Comparison of ENCODE assay signal across 1 cellular context in the genomic region with DNA sequence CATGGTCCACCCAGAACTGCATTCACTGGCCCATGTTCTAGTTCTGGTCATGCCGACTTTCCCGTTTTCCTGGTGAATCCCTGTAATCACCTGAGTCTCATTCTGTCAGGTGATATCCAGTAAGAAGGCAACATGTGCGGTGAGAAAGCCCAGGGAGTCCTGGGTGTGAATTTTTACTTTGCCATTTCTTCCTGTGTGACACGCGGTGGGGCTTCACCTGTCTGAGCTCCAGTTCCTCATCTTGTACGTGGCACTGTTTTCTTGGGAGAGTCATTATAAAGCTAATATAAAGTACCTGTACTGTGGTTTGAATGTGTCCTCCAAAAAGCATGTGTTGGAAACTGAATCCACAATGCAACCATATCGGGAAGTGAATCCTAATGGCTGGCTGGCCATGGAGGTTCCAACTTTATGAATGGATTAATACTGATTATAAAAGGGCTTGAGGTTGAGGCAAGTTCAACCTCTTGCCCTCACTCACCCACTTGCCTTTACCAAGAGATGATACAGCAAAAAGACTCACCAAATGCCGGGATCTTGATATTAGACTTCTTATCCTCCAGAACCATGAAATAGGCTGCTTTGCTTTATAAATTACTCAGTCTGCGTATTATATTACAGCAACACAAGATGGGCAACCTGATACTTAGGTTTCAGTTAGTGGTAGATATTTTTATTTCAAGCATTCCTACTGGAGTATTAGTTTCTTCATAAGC.
TF ChIP-seq lines count a peak whose summit lies in the region.

No MANE protein-coding gene starts in this region.

TF ChIP-seq in GM12878, 131 proteins besides CTCF, POLR2A, EP300 and RAD21 (continues in another document):
- TF ChIP-seq, protein P1, sequence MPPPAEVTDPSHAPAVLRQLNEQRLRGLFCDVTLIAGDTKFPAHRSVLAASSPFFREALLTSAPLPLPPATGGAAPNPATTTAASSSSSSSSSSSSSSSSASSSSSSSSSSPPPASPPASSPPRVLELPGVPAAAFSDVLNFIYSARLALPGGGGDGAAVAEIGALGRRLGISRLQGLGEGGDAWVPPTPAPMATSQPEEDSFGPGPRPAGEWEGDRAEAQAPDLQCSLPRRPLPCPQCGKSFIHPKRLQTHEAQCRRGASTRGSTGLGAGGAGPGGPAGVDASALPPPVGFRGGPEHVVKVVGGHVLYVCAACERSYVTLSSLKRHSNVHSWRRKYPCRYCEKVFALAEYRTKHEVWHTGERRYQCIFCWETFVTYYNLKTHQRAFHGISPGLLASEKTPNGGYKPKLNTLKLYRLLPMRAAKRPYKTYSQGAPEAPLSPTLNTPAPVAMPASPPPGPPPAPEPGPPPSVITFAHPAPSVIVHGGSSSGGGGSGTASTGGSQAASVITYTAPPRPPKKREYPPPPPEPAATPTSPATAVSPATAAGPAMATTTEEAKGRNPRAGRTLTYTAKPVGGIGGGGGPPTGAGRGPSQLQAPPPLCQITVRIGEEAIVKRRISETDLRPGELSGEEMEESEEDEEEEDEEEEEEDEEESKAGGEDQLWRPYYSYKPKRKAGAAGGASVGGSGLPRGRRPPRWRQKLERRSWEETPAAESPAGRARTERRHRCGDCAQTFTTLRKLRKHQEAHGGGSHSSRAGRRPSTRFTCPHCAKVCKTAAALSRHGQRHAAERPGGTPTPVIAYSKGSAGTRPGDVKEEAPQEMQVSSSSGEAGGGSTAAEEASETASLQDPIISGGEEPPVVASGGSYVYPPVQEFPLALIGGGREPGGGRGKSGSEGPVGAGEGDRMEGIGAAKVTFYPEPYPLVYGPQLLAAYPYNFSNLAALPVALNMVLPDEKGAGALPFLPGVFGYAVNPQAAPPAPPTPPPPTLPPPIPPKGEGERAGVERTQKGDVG (CRISPR knock-in tag; IDR thresholded peaks at IDR 0.05) = no peak
- TF ChIP-seq CHD4 (IDR thresholded peaks at IDR 0.05) (no peak), IKZF1 (conservative IDR thresholded peaks at IDR 0.05) (0 out of 2 replicates have a peak, but pooled peaks have one; percentile 21), ZZZ3 (IDR thresholded peaks at IDR 0.05; ENCODE audit: control insufficient read depth, insufficient read length, low read depth) (no peak), TCF3 (IDR thresholded peaks at IDR 0.05; ENCODE audit: borderline replicate concordance, insufficient read depth, low read depth, low read length) (no peak), NFXL1 (IDR thresholded peaks at IDR 0.05; ENCODE audit: borderline replicate concordance) (no peak), RB1 (IDR thresholded peaks at IDR 0.05; ENCODE audit: borderline replicate concordance) (no peak), CREB1 (IDR thresholded peaks at IDR 0.05; ENCODE audit: low read depth) (peak; percentile 28; the same call in 1 of the 2 replicates), CBX3 (IDR thresholded peaks at IDR 0.05; ENCODE audit: borderline replicate concordance, low read depth) (no peak), TCF7 (IDR thresholded peaks at IDR 0.05; ENCODE audit: borderline replicate concordance) (0 out of 2 replicates have a peak, but pooled peaks have one; percentile 18), TAF1 (IDR thresholded peaks at IDR 0.05; ENCODE audit: borderline replicate concordance, low read depth, low read length) (no peak), SUPT20H (IDR thresholded peaks at IDR 0.05; ENCODE audit: borderline replicate concordance, control insufficient read depth, low read depth, low read length) (no peak), KAT2A (conservative IDR thresholded peaks at IDR 0.05; ENCODE audit: control insufficient read depth, low read depth, low read length) (no peak), POLR2AphosphoS5 (IDR thresholded peaks at IDR 0.05; ENCODE audit: low read length) (peak; percentile 27; the same call in 1 of the 2 replicates), DPF2 (IDR thresholded peaks at IDR 0.05) (no peak), ZNF207 (IDR thresholded peaks at IDR 0.05; ENCODE audit: borderline replicate concordance) (no peak), SIX5 (IDR thresholded peaks at IDR 0.05; ENCODE audit: low read depth, low read length, severe bottlenecking) (no peak), SIN3A (IDR thresholded peaks at IDR 0.05; ENCODE audit: low read depth, low read length) (no peak), GABPA (IDR thresholded peaks at IDR 0.05; ENCODE audit: low read depth) (no peak), RFX5 (IDR thresholded peaks at IDR 0.05; ENCODE audit: low read depth, low read length) (no peak), IKZF2 (IDR thresholded peaks at IDR 0.05) (peak; percentile 47; a peak in 3 of 4 replicates), NR2C2 (IDR thresholded peaks at IDR 0.05; ENCODE audit: borderline replicate concordance, control insufficient read depth, insufficient read length, low read depth) (no peak), FOS (IDR thresholded peaks at IDR 0.05; ENCODE audit: borderline replicate concordance, extremely low read depth, insufficient read length) (no peak), SUZ12 (IDR thresholded peaks at IDR 0.05; ENCODE audit: unreplicated experiment) (no peak), STAT3 (IDR thresholded peaks at IDR 0.05; ENCODE audit: low read depth, low read length) (no peak), RAD51 (IDR thresholded peaks at IDR 0.05) (0 out of 2 replicates have a peak, but pooled peaks have one; percentile 12), MEF2A (IDR thresholded peaks at IDR 0.05; ENCODE audit: insufficient read depth, low read depth, low read length) (no peak), KDM1A (IDR thresholded peaks at IDR 0.05; ENCODE audit: borderline replicate concordance) (no peak), ASH2L (IDR thresholded peaks at IDR 0.05; ENCODE audit: borderline replicate concordance, low read depth) (no peak), ETV6 (conservative IDR thresholded peaks at IDR 0.05 in 1 of 2, IDR thresholded peaks at IDR 0.05 in 1 of 2; ENCODE audit: borderline replicate concordance in 1 of 2, low read depth in 1 of 2) (no peak), RUNX3 (IDR thresholded peaks at IDR 0.05; ENCODE audit: low read length) (no peak), CBFB (IDR thresholded peaks at IDR 0.05; ENCODE audit: low read depth) (peak; percentile 20; the same call in 1 of the 2 replicates), RELA (IDR thresholded peaks at IDR 0.05; ENCODE audit: borderline replicate concordance, partially characterized antibody) (no peak), SRF (IDR thresholded peaks at IDR 0.05; ENCODE audit: low read depth in 2 of 2, low read length in 2 of 2) (no peak), MYB (IDR thresholded peaks at IDR 0.05; ENCODE audit: borderline replicate concordance, low read depth, low read length) (no peak), TCF12 (IDR thresholded peaks at IDR 0.05; ENCODE audit: low read depth, low read length) (no peak), FOXM1 (IDR thresholded peaks at IDR 0.05; ENCODE audit: low read depth, low read length) (peak; percentile 22; the same call in 1 of the 2 replicates), CREM (IDR thresholded peaks at IDR 0.05; ENCODE audit: low read depth) (no peak), SMAD5 (IDR thresholded peaks at IDR 0.05; ENCODE audit: low read depth) (no peak), BACH1 (IDR thresholded peaks at IDR 0.05; ENCODE audit: borderline replicate concordance) (no peak)
- TF ChIP-seq, protein P2, sequence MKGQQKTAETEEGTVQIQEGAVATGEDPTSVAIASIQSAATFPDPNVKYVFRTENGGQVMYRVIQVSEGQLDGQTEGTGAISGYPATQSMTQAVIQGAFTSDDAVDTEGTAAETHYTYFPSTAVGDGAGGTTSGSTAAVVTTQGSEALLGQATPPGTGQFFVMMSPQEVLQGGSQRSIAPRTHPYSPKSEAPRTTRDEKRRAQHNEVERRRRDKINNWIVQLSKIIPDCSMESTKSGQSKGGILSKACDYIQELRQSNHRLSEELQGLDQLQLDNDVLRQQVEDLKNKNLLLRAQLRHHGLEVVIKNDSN (IDR thresholded peaks at IDR 0.05; ENCODE audit: borderline replicate concordance, extremely low read length, insufficient read depth, low read depth, low read length) = no peak
- TF ChIP-seq, protein P3, sequence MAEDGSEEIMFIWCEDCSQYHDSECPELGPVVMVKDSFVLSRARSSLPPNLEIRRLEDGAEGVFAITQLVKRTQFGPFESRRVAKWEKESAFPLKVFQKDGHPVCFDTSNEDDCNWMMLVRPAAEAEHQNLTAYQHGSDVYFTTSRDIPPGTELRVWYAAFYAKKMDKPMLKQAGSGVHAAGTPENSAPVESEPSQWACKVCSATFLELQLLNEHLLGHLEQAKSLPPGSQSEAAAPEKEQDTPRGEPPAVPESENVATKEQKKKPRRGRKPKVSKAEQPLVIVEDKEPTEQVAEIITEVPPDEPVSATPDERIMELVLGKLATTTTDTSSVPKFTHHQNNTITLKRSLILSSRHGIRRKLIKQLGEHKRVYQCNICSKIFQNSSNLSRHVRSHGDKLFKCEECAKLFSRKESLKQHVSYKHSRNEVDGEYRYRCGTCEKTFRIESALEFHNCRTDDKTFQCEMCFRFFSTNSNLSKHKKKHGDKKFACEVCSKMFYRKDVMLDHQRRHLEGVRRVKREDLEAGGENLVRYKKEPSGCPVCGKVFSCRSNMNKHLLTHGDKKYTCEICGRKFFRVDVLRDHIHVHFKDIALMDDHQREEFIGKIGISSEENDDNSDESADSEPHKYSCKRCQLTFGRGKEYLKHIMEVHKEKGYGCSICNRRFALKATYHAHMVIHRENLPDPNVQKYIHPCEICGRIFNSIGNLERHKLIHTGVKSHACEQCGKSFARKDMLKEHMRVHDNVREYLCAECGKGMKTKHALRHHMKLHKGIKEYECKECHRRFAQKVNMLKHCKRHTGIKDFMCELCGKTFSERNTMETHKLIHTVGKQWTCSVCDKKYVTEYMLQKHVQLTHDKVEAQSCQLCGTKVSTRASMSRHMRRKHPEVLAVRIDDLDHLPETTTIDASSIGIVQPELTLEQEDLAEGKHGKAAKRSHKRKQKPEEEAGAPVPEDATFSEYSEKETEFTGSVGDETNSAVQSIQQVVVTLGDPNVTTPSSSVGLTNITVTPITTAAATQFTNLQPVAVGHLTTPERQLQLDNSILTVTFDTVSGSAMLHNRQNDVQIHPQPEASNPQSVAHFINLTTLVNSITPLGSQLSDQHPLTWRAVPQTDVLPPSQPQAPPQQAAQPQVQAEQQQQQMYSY (CRISPR knock-in tag; IDR thresholded peaks at IDR 0.05) = no peak
- TF ChIP-seq, protein P4, sequence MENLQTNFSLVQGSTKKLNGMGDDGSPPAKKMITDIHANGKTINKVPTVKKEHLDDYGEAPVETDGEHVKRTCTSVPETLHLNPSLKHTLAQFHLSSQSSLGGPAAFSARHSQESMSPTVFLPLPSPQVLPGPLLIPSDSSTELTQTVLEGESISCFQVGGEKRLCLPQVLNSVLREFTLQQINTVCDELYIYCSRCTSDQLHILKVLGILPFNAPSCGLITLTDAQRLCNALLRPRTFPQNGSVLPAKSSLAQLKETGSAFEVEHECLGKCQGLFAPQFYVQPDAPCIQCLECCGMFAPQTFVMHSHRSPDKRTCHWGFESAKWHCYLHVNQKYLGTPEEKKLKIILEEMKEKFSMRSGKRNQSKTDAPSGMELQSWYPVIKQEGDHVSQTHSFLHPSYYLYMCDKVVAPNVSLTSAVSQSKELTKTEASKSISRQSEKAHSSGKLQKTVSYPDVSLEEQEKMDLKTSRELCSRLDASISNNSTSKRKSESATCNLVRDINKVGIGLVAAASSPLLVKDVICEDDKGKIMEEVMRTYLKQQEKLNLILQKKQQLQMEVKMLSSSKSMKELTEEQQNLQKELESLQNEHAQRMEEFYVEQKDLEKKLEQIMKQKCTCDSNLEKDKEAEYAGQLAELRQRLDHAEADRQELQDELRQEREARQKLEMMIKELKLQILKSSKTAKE (IDR thresholded peaks at IDR 0.05; ENCODE audit: low read depth, poor library complexity, severe bottlenecking) = peak; percentile 28
- TF ChIP-seq, protein P5, sequence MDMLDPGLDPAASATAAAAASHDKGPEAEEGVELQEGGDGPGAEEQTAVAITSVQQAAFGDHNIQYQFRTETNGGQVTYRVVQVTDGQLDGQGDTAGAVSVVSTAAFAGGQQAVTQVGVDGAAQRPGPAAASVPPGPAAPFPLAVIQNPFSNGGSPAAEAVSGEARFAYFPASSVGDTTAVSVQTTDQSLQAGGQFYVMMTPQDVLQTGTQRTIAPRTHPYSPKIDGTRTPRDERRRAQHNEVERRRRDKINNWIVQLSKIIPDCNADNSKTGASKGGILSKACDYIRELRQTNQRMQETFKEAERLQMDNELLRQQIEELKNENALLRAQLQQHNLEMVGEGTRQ (IDR thresholded peaks at IDR 0.05; ENCODE audit: borderline replicate concordance, low read depth, low read length) = no peak
- TF ChIP-seq, protein P6, sequence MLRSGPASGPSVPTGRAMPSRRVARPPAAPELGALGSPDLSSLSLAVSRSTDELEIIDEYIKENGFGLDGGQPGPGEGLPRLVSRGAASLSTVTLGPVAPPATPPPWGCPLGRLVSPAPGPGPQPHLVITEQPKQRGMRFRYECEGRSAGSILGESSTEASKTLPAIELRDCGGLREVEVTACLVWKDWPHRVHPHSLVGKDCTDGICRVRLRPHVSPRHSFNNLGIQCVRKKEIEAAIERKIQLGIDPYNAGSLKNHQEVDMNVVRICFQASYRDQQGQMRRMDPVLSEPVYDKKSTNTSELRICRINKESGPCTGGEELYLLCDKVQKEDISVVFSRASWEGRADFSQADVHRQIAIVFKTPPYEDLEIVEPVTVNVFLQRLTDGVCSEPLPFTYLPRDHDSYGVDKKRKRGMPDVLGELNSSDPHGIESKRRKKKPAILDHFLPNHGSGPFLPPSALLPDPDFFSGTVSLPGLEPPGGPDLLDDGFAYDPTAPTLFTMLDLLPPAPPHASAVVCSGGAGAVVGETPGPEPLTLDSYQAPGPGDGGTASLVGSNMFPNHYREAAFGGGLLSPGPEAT (IDR thresholded peaks at IDR 0.05; ENCODE audit: low read depth) = peak; percentile 39
- TF ChIP-seq, protein P7, sequence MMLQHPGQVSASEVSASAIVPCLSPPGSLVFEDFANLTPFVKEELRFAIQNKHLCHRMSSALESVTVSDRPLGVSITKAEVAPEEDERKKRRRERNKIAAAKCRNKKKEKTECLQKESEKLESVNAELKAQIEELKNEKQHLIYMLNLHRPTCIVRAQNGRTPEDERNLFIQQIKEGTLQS (IDR thresholded peaks at IDR 0.05; ENCODE audit: borderline replicate concordance, extremely low read depth, low read depth, low read length) = no peak
- TF ChIP-seq, protein P8, sequence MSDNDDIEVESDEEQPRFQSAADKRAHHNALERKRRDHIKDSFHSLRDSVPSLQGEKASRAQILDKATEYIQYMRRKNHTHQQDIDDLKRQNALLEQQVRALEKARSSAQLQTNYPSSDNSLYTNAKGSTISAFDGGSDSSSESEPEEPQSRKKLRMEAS (IDR thresholded peaks at IDR 0.05; ENCODE audit: low read depth, low read length) = 0 out of 2 replicates have a peak, but pooled peaks have one; percentile 28
- TF ChIP-seq, protein P9, sequence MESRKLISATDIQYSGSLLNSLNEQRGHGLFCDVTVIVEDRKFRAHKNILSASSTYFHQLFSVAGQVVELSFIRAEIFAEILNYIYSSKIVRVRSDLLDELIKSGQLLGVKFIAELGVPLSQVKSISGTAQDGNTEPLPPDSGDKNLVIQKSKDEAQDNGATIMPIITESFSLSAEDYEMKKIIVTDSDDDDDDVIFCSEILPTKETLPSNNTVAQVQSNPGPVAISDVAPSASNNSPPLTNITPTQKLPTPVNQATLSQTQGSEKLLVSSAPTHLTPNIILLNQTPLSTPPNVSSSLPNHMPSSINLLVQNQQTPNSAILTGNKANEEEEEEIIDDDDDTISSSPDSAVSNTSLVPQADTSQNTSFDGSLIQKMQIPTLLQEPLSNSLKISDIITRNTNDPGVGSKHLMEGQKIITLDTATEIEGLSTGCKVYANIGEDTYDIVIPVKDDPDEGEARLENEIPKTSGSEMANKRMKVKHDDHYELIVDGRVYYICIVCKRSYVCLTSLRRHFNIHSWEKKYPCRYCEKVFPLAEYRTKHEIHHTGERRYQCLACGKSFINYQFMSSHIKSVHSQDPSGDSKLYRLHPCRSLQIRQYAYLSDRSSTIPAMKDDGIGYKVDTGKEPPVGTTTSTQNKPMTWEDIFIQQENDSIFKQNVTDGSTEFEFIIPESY (IDR thresholded peaks at IDR 0.05) = no peak
